ENCODE assay signal across 10 cellular contexts in the genomic region with DNA sequence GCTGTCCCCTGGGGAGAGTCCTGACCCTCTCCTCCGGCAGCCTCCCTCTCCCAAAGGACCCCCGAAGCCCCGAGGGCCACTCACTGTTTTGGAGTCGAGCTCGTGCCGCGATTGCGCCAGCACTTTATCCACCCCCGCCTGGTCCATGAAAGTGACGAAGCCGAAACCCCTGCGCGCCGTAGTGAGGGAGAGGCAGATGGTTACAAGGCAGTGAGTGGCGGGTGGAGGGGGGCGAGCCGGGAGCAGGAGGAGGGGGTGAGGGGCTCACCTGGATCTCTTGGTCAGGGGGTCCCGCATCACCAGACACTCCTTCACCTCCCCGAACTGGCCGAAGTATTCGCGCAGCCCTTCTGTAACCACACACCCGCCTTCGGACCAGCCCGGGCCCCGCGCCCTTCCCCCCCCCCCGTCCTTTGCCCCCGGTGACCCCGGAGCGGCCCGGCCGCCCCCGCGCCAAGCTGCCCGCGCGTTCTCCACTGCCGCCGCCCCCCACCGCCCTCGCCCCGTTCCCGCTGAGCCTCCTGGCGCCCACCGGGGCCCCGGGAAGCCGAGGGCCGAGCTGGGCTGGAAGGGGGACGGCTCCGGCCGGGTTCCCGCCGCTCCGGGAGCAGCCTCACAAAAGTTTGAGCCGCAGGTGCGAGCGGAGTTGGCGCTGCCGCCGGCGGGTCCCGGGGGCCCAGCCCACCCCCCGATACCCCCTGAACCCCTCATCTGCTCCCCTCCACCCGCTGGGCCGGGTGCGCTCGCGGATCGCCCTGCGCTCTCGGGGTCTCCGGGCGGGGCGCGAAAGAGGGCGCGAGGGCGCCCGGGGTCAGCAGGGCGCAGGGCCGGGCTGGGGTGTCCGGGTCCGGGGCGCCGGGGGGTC. TPM values are rescaled to one million over a fixed set of nuclear protein-coding genes. Genes with fewer than 3 reads are reported as not detected.
A peak's percentile ranks its signal among the peaks of the same experiment; 100 is the strongest.
DNase-seq lines count a peak whose midpoint lies in the region; ATAC-seq and TF ChIP-seq lines count a peak whose summit lies in the region.
"Had no signal": no experiment of that assay in that cellular context is flagged by ENCODE, and none has a peak within 500 bp of the region (broad histone marks: within the 10 kb centered on the region; RNA-seq: fewer than 3 reads in every experiment).

No MANE protein-coding gene starts in this region.

- peak overlapping the region; percentile 12 to 47 for H3K4me3 ChIP-seq in body of pancreas
- H3K4me3 ChIP-seq in mucosa of descending colon = peak overlapping the region; percentile 24
- H3K4me3 ChIP-seq in testis = peak overlapping the region; percentile 29 to 34

- H3K9me3 ChIP-seq in body of pancreas (no peaks in the 10 kb centered on the region), mucosa of descending colon (no peaks in the 10 kb centered on the region), testis (no peaks in the 10 kb centered on the region)

- H3K4me1 ChIP-seq in body of pancreas (peaks cover 46% of the 10 kb centered on the region), mucosa of descending colon (ENCODE audit: low read depth) (peaks cover 33% of the 10 kb centered on the region), testis (peaks cover 5% of the 10 kb centered on the region)

- 2 to 20% methylated on average over 23 to 45 of the region's 86 CpGs for WGBS in body of pancreas, 2 donors
- 12 to 15% methylated on average over 17 to 30 of the region's 86 CpGs for WGBS in testis, 2 donors

- TF ChIP-seq POLR2A in body of pancreas (IDR thresholded peaks at IDR 0.05) (no peak), testis (IDR thresholded peaks at IDR 0.05) (no peak)

- H3K36me3 ChIP-seq in body of pancreas (replicated peaks in 1 of 2; ENCODE audit: insufficient read depth in 1 of 2, low read depth in 2 of 2) (no peaks in the 10 kb centered on the region), mucosa of descending colon (ENCODE audit: low read depth) (no peaks in the 10 kb centered on the region), testis (ENCODE audit: low read depth, missing control alignments) (no peaks in the 10 kb centered on the region)

- DNase-seq in NCI-H2227 (lab: John Stamatoyannopoulos, UW; ENCODE audit: unreplicated experiment) (peak; percentile 36), NCI-H2227 treated with DMSO at 0.1 percent for 48 hours (lab: John Stamatoyannopoulos, UW) (no peak), body of pancreas (peak in 3 of 4 donors; percentile 31 to 34 (median 32)), mucosa of descending colon (peak in 2 of 3 donors; percentile 52 to 62), testis (no peak)
- DNase-seq in activated CD4-positive, CD25-positive, alpha-beta regulatory T cell (lab: John Stamatoyannopoulos, UW) = no peak

- intact Hi-C loops in body of pancreas (cut with DNase I) = no loop called here
- intact Hi-C loops in mucosa of descending colon (cut with DNase I, micrococcal nuclease) = no loop called here
- intact Hi-C loops in testis (cut with DNase I; ENCODE audit: low total_unique reads) = loop anchor here (10.0 kb wide), 1 partner anchor 57 kb away; no protein-coding TSS in a partner anchor

- H3K27me3 ChIP-seq in body of pancreas (no peaks in the 10 kb centered on the region), testis (no peaks in the 10 kb centered on the region)

- TF ChIP-seq CTCF in body of pancreas (IDR thresholded peaks at IDR 0.05) = no peak
- no peak for TF ChIP-seq CTCF in mucosa of descending colon (IDR thresholded peaks at IDR 0.05)
- TF ChIP-seq CTCF in testis (IDR thresholded peaks at IDR 0.05) = no peak

- H3K27ac ChIP-seq in body of pancreas (peak overlapping the region; percentile 33 to 72 (median 60)), testis (no peak overlapping the region)

- peak; percentile 4 for ATAC-seq in body of pancreas
- peak; percentile 6 for ATAC-seq in mucosa of descending colon
- ATAC-seq in HG03039 (IDR thresholded peaks at IDR 0.05; ENCODE audit: unreplicated experiment) = no peak
- ATAC-seq in HG03439 (IDR thresholded peaks at IDR 0.05; ENCODE audit: unreplicated experiment) = no peak

RNA-seq across cellular contexts. Expression of gene MSI1, which starts 0.8 kb away (rescaled TPM):
- total RNA-seq in body of pancreas (1 to 10 TPM in 1 of 2 donors, under 1 TPM in 1; 0.66 to 1.3 TPM), mucosa of descending colon (1 to 10 TPM; 3.7 to 6.3 (median 3.8) TPM), testis (10 to 100 TPM in 1 of 2 donors, 1 to 10 TPM in 1; 7.4 to 14.8 TPM)
- 25.1 TPM for polyA plus RNA-seq in testis (ENCODE audit: insufficient read depth, low read depth, low replicate concordance)
- total RNA-seq: fibroblast of villous mesenchyme had no signal
- polyA plus RNA-seq: BJ had no signal

RNA-seq across cellular contexts. Expression of gene PLA2G1B, which starts 40.6 kb away (rescaled TPM):
- over 10,000 TPM in 1 of 2 donors, 1,000 to 10,000 TPM in 1; 6,971 to 11,984 TPM for total RNA-seq in body of pancreas
- total RNA-seq in mucosa of descending colon = not detected
- total RNA-seq in testis = under 1 TPM in 1 of 2 donors, not detected in 1; 0.94 TPM
- polyA plus RNA-seq in testis (ENCODE audit: insufficient read depth, low read depth, low replicate concordance) = 3.6 TPM
- total RNA-seq: fibroblast of villous mesenchyme had no signal
- polyA plus RNA-seq: BJ had no signal

Comparison
In these comparisons a context has a peak if more than half of its experiments do, and no peak if none do; other contexts are left out.
1. DNase-seq: peak in NCI-H2227 (single experiment), body of pancreas (3 of 4) and mucosa of descending colon (2 of 3); none in NCI-H2227 treated with DMSO at 0.1 percent for 48 hours (single experiment), testis (single experiment) and activated CD4-positive, CD25-positive, alpha-beta regulatory T cell (0 of 4).
2. ATAC-seq: peak in body of pancreas (single experiment) and mucosa of descending colon (single experiment); none in HG03039 (single experiment) and HG03439 (single experiment).
3. H3K27ac ChIP-seq: peak in body of pancreas (4 of 4); none in testis (0 of 2).
4. RNA of gene PLA2G1B, which starts 40.6 kb away (total RNA-seq): 6,971 to 11,984 TPM in body of pancreas; 0.94 TPM in testis and not detected in mucosa of descending colon; every median in the first group is over 1,000 times any median in the second.
5. Peak in every context shown above with its lines, with median percentiles within 50 percentile points of each other: H3K4me3 ChIP-seq.